Comparison of ENCODE assay signal across 16 cellular contexts in genomic region chr4:41454393-41454792, GRCh38.
DNase-seq lines count a peak whose midpoint lies in the region; ATAC-seq and TF ChIP-seq lines count a peak whose summit lies in the region.
"Had no signal": no experiment of that assay in that cellular context is flagged by ENCODE, and none has a peak within 500 bp of the region (broad histone marks: within the 10 kb centered on the region; RNA-seq: fewer than 3 reads in every experiment).

No MANE protein-coding gene starts in this region.

- H3K4me1 Mint-ChIP-seq in endodermal cell: peaks cover 44% of the 10 kb centered on the region
- H3K4me1 Mint-ChIP-seq: activated CD4-positive, alpha-beta T cell treated with anti-CD3 and anti-CD28 coated beads, Interleukin-2, amount 10 ng/mL, durations not matched to agents 24 days and 14 days; activated naive CD8-positive, alpha-beta T cell treated with anti-CD3 and anti-CD28 coated beads for 36 hours had no signal

- H2BK5ac ChIP-seq in mesendoderm (ENCODE audit: low read length): no peak overlapping the region

- H3K27me3 ChIP-seq in endodermal cell (ENCODE audit: control insufficient read depth, insufficient read depth, low read length, poor library complexity, severe bottlenecking) (no peaks in the 10 kb centered on the region), mesendoderm (ENCODE audit: insufficient read depth, low read length, poor library complexity) (no peaks in the 10 kb centered on the region), BE2C (no peaks in the 10 kb centered on the region)
- H3K27me3 ChIP-seq: gastrocnemius medialis had no signal

- DNase-seq in EH (ENCODE audit: low read depth) (peak; percentile 43), NCI-H2227 (lab: John Stamatoyannopoulos, UW; ENCODE audit: unreplicated experiment) (peak; percentile 11), endodermal cell (no peak), mesendoderm (peak; percentile 57), BE2C (no peak)
- DNase-seq in stimulated activated CD8-positive, alpha-beta memory T cell treated with anti-CD3 and anti-CD28 coated beads, Interleukin-4, amount 100 ng/mL, for 48 hours: no peak
- DNase-seq: activated CD4-positive, alpha-beta T cell treated with anti-CD3 and anti-CD28 coated beads, Interleukin-2, amount 10 ng/mL, durations not matched to agents 24 days and 14 days; activated naive CD8-positive, alpha-beta T cell treated with anti-CD3 and anti-CD28 coated beads for 36 hours; activated T-cell treated with anti-CD3 and anti-CD28 coated beads for 4 hours; gastrocnemius medialis; NCI-H1436 treated with DMSO at 0.1 percent for 48 hours; SIG-M5; stimulated activated naive CD4-positive, alpha-beta T cell treated with Interleukin-2 at 50 U/mL for 16 hours had no signal

- H3K36me3 Mint-ChIP-seq in endodermal cell (ENCODE audit: low read depth): no peaks in the 10 kb centered on the region
- H3K36me3 Mint-ChIP-seq: activated naive CD8-positive, alpha-beta T cell treated with anti-CD3 and anti-CD28 coated beads for 36 hours had no signal

- H3K27ac Mint-ChIP-seq in endodermal cell: no peak overlapping the region
- H3K27ac Mint-ChIP-seq: activated CD4-positive, alpha-beta T cell treated with anti-CD3 and anti-CD28 coated beads, Interleukin-2, amount 10 ng/mL, durations not matched to agents 24 days and 14 days; activated naive CD8-positive, alpha-beta T cell treated with anti-CD3 and anti-CD28 coated beads for 36 hours had no signal

- no peaks in the 10 kb centered on the region for H3K9me3 Mint-ChIP-seq in endodermal cell
- H3K9me3 Mint-ChIP-seq: activated CD4-positive, alpha-beta T cell treated with anti-CD3 and anti-CD28 coated beads, Interleukin-2, amount 10 ng/mL, durations not matched to agents 24 days and 14 days had no signal

- no peak overlapping the region for H2BK120ac ChIP-seq in mesendoderm (ENCODE audit: low read depth, low read length)

- no peak overlapping the region for H2AK5ac ChIP-seq in mesendoderm (ENCODE audit: low read length)

- H3K4me2 ChIP-seq in mesendoderm (ENCODE audit: low read length): no peak overlapping the region

- H3K27me3 Mint-ChIP-seq in endodermal cell (ENCODE audit: insufficient read depth): peaks cover 5% of the 10 kb centered on the region
- H3K27me3 Mint-ChIP-seq: activated CD4-positive, alpha-beta T cell treated with anti-CD3 and anti-CD28 coated beads, Interleukin-2, amount 10 ng/mL, durations not matched to agents 24 days and 14 days had no signal

- no peak overlapping the region for H3K27ac ChIP-seq in endodermal cell (ENCODE audit: low read depth, low read length)
- no peak overlapping the region for H3K27ac ChIP-seq in mesendoderm (ENCODE audit: low read depth, low read length)
- H3K27ac ChIP-seq: gastrocnemius medialis, skin epidermis had no signal

- no peaks in the 10 kb centered on the region for H3K79me2 ChIP-seq in mesendoderm (ENCODE audit: control insufficient read depth, insufficient read depth, low read length)

- H3K4me1 ChIP-seq in endodermal cell (ENCODE audit: control insufficient read depth, insufficient read depth, low read length): peaks cover 15% of the 10 kb centered on the region
- H3K4me1 ChIP-seq in mesendoderm (ENCODE audit: control insufficient read depth, low read depth, low read length): peaks cover 2% of the 10 kb centered on the region
- peaks cover 30% of the 10 kb centered on the region for H3K4me1 ChIP-seq in BE2C

- peak overlapping the region; percentile 44 for H3K4me3 ChIP-seq in endodermal cell (ENCODE audit: low read length)
- no peak overlapping the region for H3K4me3 ChIP-seq in mesendoderm (ENCODE audit: low read length)
- no peak overlapping the region for H3K4me3 ChIP-seq in BE2C (ENCODE audit: low read depth, low read length)
- H3K4me3 ChIP-seq: gastrocnemius medialis, GM12878, skin epidermis had no signal

- no peaks in the 10 kb centered on the region for H3K79me1 ChIP-seq in mesendoderm (ENCODE audit: low read length)

- ATAC-seq in HG03432 (IDR thresholded peaks at IDR 0.05; ENCODE audit: unreplicated experiment): no peak
- ATAC-seq: gastrocnemius medialis, GM12878 had no signal

- no peak overlapping the region for H2BK15ac ChIP-seq in mesendoderm (replicated peaks; ENCODE audit: low read depth)

- H3K36me3 ChIP-seq in endodermal cell (ENCODE audit: control insufficient read depth, insufficient read depth, low read length) (no peaks in the 10 kb centered on the region), mesendoderm (ENCODE audit: control insufficient read depth, insufficient read depth, low read length) (no peaks in the 10 kb centered on the region), BE2C (no peaks in the 10 kb centered on the region)
- H3K36me3 ChIP-seq: gastrocnemius medialis had no signal

- 38 to 56% methylated on average over 4 of the region's 4 CpGs for WGBS in endodermal cell (ENCODE audit: insufficient coverage in 1 of 2, insufficient read length in 1 of 2), 2 experiments
- WGBS in mesendoderm (ENCODE audit: extremely low coverage, insufficient coverage, low lambda C conversion rate): no CpG with 5 or more reads among the region's 4 CpGs

- H3K9ac ChIP-seq in endodermal cell (ENCODE audit: extremely low read depth, low read length, poor library complexity, severe bottlenecking) (no peak overlapping the region), mesendoderm (ENCODE audit: low read length) (no peak overlapping the region)

- no peak overlapping the region for H3K4ac ChIP-seq in mesendoderm (ENCODE audit: low read depth, low read length)

- no peak overlapping the region for H3K4me3 Mint-ChIP-seq in endodermal cell
- H3K4me3 Mint-ChIP-seq: activated CD4-positive, alpha-beta T cell treated with anti-CD3 and anti-CD28 coated beads, Interleukin-2, amount 10 ng/mL, durations not matched to agents 24 days and 14 days; activated naive CD8-positive, alpha-beta T cell treated with anti-CD3 and anti-CD28 coated beads for 36 hours had no signal

- H3K18ac ChIP-seq in mesendoderm (ENCODE audit: low read length): no peak overlapping the region

- no peak overlapping the region for H4K5ac ChIP-seq in mesendoderm (ENCODE audit: low read length)

- no peak overlapping the region for H3K23ac ChIP-seq in mesendoderm (ENCODE audit: low read length)

- no peak for TF ChIP-seq CTCF in endodermal cell (conservative IDR thresholded peaks at IDR 0.05)
- TF ChIP-seq CTCF in BE2C (IDR thresholded peaks at IDR 0.05; ENCODE audit: low read depth, low read length): no peak

- H3K9me3 ChIP-seq in endodermal cell (ENCODE audit: control insufficient read depth, low read length): no peaks in the 10 kb centered on the region
- H3K9me3 ChIP-seq in BE2C: no peaks in the 10 kb centered on the region
- H3K9me3 ChIP-seq: gastrocnemius medialis had no signal

- no peak overlapping the region for H3K56ac ChIP-seq in mesendoderm (ENCODE audit: low read length)

- H4K8ac ChIP-seq in mesendoderm (ENCODE audit: low read depth, low read length): no peak overlapping the region

Comparison
In these comparisons a context has a peak if more than half of its experiments do, and no peak if none do; other contexts are left out.
1. DNase-seq: peak in EH (single experiment), NCI-H2227 (single experiment) and mesendoderm (single experiment); none in endodermal cell (single experiment), stimulated activated CD8-positive, alpha-beta memory T cell treated with anti-CD3 and anti-CD28 coated beads, Interleukin-4, amount 100 ng/mL, for 48 hours (single experiment) and BE2C (single experiment).